1 cellular context compared by ENCODE assay signal in the genomic region with DNA sequence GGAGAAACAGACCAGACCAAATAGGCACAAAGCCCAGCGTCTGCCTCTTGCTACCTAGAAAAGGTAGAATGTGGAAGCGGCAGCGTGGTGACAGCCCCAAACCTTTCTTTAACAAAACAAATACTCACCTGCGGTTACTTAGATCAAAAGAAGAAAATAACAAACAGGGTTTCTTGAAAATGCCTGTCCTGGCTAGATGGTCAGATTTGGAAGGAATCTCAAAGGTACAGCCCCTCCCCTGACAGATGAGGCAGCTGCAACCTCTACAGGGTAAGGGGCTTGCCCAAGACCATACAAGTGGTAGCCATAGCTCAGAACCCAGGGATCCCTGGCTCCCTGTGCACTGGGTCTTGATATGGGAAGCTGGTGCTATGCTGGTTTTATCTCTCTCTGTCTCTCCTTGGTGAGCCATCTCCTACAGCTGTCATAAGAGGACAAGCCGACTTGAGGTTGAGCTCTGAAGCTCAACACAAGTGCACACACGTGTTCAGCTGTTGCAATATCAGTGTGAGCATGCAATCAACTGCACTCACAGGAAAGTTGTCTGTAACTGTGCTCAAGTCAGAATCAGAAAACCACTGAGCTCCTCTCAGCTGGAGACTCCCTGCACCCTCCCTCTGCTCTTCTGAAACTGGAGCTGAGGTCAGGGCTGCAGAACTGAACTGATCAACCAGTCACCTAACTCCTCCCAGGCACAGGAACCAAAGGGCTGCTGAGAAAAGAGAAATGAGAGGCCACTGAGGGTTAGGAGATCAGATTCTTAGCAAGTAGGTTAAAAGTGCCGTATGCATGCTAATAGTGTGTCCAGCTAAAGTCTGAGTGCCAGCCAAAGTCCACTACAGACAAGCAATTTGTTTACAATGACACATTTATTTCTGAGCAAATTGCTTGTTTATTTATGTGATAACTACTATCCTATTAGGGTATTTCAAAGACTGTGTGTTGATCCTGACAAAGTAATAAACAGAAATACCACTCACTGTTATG.
A peak's percentile ranks its signal among the peaks of the same experiment; 100 is the strongest.
TF ChIP-seq lines count a peak whose summit lies in the region.

No MANE protein-coding gene starts in this region.

TF ChIP-seq in HepG2, 621 proteins besides CTCF, POLR2A, EP300 and RAD21 (continued from another document and continues in another):
- TF ChIP-seq ZNF883 (CRISPR knock-in tag; IDR thresholded peaks at IDR 0.05; ENCODE audit: not compliant biosample characterization) = no peak
- TF ChIP-seq, protein P1, sequence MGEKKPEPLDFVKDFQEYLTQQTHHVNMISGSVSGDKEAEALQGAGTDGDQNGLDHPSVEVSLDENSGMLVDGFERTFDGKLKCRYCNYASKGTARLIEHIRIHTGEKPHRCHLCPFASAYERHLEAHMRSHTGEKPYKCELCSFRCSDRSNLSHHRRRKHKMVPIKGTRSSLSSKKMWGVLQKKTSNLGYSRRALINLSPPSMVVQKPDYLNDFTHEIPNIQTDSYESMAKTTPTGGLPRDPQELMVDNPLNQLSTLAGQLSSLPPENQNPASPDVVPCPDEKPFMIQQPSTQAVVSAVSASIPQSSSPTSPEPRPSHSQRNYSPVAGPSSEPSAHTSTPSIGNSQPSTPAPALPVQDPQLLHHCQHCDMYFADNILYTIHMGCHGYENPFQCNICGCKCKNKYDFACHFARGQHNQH (CRISPR knock-in tag; IDR thresholded peaks at IDR 0.05) = peak; percentile 56; the same call in 1 of the 2 replicates
- TF ChIP-seq, protein P2, sequence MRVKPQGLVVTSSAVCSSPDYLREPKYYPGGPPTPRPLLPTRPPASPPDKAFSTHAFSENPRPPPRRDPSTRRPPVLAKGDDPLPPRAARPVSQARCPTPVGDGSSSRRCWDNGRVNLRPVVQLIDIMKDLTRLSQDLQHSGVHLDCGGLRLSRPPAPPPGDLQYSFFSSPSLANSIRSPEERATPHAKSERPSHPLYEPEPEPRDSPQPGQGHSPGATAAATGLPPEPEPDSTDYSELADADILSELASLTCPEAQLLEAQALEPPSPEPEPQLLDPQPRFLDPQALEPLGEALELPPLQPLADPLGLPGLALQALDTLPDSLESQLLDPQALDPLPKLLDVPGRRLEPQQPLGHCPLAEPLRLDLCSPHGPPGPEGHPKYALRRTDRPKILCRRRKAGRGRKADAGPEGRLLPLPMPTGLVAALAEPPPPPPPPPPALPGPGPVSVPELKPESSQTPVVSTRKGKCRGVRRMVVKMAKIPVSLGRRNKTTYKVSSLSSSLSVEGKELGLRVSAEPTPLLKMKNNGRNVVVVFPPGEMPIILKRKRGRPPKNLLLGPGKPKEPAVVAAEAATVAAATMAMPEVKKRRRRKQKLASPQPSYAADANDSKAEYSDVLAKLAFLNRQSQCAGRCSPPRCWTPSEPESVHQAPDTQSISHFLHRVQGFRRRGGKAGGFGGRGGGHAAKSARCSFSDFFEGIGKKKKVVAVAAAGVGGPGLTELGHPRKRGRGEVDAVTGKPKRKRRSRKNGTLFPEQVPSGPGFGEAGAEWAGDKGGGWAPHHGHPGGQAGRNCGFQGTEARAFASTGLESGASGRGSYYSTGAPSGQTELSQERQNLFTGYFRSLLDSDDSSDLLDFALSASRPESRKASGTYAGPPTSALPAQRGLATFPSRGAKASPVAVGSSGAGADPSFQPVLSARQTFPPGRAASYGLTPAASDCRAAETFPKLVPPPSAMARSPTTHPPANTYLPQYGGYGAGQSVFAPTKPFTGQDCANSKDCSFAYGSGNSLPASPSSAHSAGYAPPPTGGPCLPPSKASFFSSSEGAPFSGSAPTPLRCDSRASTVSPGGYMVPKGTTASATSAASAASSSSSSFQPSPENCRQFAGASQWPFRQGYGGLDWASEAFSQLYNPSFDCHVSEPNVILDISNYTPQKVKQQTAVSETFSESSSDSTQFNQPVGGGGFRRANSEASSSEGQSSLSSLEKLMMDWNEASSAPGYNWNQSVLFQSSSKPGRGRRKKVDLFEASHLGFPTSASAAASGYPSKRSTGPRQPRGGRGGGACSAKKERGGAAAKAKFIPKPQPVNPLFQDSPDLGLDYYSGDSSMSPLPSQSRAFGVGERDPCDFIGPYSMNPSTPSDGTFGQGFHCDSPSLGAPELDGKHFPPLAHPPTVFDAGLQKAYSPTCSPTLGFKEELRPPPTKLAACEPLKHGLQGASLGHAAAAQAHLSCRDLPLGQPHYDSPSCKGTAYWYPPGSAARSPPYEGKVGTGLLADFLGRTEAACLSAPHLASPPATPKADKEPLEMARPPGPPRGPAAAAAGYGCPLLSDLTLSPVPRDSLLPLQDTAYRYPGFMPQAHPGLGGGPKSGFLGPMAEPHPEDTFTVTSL (CRISPR knock-in tag; IDR thresholded peaks at IDR 0.05; ENCODE audit: borderline replicate concordance) = no peak
- no peak for TF ChIP-seq HOXD1 (CRISPR knock-in tag; IDR thresholded peaks at IDR 0.05)
- TF ChIP-seq, protein P3, sequence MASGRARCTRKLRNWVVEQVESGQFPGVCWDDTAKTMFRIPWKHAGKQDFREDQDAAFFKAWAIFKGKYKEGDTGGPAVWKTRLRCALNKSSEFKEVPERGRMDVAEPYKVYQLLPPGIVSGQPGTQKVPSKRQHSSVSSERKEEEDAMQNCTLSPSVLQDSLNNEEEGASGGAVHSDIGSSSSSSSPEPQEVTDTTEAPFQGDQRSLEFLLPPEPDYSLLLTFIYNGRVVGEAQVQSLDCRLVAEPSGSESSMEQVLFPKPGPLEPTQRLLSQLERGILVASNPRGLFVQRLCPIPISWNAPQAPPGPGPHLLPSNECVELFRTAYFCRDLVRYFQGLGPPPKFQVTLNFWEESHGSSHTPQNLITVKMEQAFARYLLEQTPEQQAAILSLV (CRISPR knock-in tag; IDR thresholded peaks at IDR 0.05; ENCODE audit: borderline replicate concordance) = no peak
- TF ChIP-seq, protein P4, sequence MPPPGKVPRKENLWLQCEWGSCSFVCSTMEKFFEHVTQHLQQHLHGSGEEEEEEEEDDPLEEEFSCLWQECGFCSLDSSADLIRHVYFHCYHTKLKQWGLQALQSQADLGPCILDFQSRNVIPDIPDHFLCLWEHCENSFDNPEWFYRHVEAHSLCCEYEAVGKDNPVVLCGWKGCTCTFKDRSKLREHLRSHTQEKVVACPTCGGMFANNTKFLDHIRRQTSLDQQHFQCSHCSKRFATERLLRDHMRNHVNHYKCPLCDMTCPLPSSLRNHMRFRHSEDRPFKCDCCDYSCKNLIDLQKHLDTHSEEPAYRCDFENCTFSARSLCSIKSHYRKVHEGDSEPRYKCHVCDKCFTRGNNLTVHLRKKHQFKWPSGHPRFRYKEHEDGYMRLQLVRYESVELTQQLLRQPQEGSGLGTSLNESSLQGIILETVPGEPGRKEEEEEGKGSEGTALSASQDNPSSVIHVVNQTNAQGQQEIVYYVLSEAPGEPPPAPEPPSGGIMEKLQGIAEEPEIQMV (CRISPR knock-in tag; IDR thresholded peaks at IDR 0.05; ENCODE audit: low read depth) = 0 out of 2 replicates have a peak, but pooled peaks have one; percentile 33
- TF ChIP-seq, protein P5, sequence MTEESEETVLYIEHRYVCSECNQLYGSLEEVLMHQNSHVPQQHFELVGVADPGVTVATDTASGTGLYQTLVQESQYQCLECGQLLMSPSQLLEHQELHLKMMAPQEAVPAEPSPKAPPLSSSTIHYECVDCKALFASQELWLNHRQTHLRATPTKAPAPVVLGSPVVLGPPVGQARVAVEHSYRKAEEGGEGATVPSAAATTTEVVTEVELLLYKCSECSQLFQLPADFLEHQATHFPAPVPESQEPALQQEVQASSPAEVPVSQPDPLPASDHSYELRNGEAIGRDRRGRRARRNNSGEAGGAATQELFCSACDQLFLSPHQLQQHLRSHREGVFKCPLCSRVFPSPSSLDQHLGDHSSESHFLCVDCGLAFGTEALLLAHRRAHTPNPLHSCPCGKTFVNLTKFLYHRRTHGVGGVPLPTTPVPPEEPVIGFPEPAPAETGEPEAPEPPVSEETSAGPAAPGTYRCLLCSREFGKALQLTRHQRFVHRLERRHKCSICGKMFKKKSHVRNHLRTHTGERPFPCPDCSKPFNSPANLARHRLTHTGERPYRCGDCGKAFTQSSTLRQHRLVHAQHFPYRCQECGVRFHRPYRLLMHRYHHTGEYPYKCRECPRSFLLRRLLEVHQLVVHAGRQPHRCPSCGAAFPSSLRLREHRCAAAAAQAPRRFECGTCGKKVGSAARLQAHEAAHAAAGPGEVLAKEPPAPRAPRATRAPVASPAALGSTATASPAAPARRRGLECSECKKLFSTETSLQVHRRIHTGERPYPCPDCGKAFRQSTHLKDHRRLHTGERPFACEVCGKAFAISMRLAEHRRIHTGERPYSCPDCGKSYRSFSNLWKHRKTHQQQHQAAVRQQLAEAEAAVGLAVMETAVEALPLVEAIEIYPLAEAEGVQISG (CRISPR knock-in tag; IDR thresholded peaks at IDR 0.05) = 0 out of 2 replicates have a peak, but pooled peaks have one; percentile 43
- 0 out of 2 replicates have a peak, but pooled peaks have one; percentile 30 for TF ChIP-seq AHR (CRISPR knock-in tag; IDR thresholded peaks at IDR 0.05)
- TF ChIP-seq ZNF552 (CRISPR knock-in tag; IDR thresholded peaks at IDR 0.05; ENCODE audit: borderline replicate concordance) = no peak
- no peak for TF ChIP-seq POLR2G (IDR thresholded peaks at IDR 0.05; ENCODE audit: low read depth, low read length)
- TF ChIP-seq NONO (IDR thresholded peaks at IDR 0.05) = no peak
- no peak for TF ChIP-seq NONO (CRISPR knock-in tag; conservative IDR thresholded peaks at IDR 0.05)
- TF ChIP-seq MBNL3 (CRISPR knock-in tag; conservative IDR thresholded peaks at IDR 0.05) = no peak
- TF ChIP-seq ZNF44 (CRISPR knock-in tag; IDR thresholded peaks at IDR 0.05) = no peak
- TF ChIP-seq ELF3 (CRISPR knock-in tag; IDR thresholded peaks at IDR 0.05) = peak; percentile 53
- 0 out of 2 replicates have a peak, but pooled peaks have one; percentile 22 for TF ChIP-seq KDM6A (CRISPR knock-in tag; IDR thresholded peaks at IDR 0.05; ENCODE audit: low read depth)
- no peak for TF ChIP-seq ZFYVE20 (CRISPR knock-in tag; IDR thresholded peaks at IDR 0.05; ENCODE audit: borderline replicate concordance, low read depth)
- TF ChIP-seq AGO2 (optimal IDR thresholded peaks at IDR 0.05; ENCODE audit: low read depth, low read length) = no peak
- TF ChIP-seq MAFK (conservative IDR thresholded peaks at IDR 0.05 in 1 of 2, IDR thresholded peaks at IDR 0.05 in 1 of 2; ENCODE audit: low read length in 2 of 2) = peak in 1 of 2 experiments; percentile 38; a peak in 2 of 4 replicates
- TF ChIP-seq, protein P6, sequence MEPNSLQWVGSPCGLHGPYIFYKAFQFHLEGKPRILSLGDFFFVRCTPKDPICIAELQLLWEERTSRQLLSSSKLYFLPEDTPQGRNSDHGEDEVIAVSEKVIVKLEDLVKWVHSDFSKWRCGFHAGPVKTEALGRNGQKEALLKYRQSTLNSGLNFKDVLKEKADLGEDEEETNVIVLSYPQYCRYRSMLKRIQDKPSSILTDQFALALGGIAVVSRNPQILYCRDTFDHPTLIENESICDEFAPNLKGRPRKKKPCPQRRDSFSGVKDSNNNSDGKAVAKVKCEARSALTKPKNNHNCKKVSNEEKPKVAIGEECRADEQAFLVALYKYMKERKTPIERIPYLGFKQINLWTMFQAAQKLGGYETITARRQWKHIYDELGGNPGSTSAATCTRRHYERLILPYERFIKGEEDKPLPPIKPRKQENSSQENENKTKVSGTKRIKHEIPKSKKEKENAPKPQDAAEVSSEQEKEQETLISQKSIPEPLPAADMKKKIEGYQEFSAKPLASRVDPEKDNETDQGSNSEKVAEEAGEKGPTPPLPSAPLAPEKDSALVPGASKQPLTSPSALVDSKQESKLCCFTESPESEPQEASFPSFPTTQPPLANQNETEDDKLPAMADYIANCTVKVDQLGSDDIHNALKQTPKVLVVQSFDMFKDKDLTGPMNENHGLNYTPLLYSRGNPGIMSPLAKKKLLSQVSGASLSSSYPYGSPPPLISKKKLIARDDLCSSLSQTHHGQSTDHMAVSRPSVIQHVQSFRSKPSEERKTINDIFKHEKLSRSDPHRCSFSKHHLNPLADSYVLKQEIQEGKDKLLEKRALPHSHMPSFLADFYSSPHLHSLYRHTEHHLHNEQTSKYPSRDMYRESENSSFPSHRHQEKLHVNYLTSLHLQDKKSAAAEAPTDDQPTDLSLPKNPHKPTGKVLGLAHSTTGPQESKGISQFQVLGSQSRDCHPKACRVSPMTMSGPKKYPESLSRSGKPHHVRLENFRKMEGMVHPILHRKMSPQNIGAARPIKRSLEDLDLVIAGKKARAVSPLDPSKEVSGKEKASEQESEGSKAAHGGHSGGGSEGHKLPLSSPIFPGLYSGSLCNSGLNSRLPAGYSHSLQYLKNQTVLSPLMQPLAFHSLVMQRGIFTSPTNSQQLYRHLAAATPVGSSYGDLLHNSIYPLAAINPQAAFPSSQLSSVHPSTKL (CRISPR knock-in tag; IDR thresholded peaks at IDR 0.05) = peak; percentile 50; the same call in 1 of the 2 replicates
- TF ChIP-seq, protein P7, sequence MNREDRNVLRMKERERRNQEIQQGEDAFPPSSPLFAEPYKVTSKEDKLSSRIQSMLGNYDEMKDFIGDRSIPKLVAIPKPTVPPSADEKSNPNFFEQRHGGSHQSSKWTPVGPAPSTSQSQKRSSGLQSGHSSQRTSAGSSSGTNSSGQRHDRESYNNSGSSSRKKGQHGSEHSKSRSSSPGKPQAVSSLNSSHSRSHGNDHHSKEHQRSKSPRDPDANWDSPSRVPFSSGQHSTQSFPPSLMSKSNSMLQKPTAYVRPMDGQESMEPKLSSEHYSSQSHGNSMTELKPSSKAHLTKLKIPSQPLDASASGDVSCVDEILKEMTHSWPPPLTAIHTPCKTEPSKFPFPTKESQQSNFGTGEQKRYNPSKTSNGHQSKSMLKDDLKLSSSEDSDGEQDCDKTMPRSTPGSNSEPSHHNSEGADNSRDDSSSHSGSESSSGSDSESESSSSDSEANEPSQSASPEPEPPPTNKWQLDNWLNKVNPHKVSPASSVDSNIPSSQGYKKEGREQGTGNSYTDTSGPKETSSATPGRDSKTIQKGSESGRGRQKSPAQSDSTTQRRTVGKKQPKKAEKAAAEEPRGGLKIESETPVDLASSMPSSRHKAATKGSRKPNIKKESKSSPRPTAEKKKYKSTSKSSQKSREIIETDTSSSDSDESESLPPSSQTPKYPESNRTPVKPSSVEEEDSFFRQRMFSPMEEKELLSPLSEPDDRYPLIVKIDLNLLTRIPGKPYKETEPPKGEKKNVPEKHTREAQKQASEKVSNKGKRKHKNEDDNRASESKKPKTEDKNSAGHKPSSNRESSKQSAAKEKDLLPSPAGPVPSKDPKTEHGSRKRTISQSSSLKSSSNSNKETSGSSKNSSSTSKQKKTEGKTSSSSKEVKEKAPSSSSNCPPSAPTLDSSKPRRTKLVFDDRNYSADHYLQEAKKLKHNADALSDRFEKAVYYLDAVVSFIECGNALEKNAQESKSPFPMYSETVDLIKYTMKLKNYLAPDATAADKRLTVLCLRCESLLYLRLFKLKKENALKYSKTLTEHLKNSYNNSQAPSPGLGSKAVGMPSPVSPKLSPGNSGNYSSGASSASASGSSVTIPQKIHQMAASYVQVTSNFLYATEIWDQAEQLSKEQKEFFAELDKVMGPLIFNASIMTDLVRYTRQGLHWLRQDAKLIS (CRISPR knock-in tag; IDR thresholded peaks at IDR 0.05) = no peak
- TF ChIP-seq KAT8 (CRISPR knock-in tag; IDR thresholded peaks at IDR 0.05) = peak; percentile 25; the same call in 1 of the 2 replicates
